In the genomic region with DNA sequence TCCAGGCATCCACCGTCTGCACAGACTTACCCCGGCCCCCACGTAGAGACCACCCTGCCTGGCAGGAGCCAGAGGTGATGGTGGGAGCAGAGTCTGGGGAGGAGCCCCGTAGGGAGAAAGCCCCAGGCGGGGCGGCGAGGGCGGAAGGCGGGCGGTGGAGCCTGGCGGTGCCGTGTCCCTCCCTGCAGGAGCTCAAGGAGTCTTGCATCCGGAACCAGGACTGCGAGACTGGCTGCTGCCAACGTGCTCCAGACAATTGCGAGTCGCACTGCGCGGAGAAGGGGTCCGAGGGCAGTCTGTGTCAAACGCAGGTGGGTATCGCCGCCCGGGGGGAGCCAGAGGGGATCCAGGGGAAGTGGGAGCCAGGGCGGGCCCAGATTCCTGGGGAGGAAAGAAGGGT, we compare ENCODE assay signal across 24 cellular contexts. TPM values are rescaled to one million over a fixed set of nuclear protein-coding genes. Genes with fewer than 3 reads are reported as not detected.
DNase-seq lines count a peak whose midpoint lies in the region; ATAC-seq, FAIRE-seq and TF ChIP-seq lines count a peak whose summit lies in the region.
"Had no signal": no experiment of that assay in that cellular context is flagged by ENCODE, and none has a peak within 500 bp of the region (broad histone marks: within the 10 kb centered on the region; RNA-seq: fewer than 3 reads in every experiment).

No MANE protein-coding gene starts in this region.

- no peak for FAIRE-seq in astrocyte (lab: Jason Lieb, UNC)
- FAIRE-seq in HepG2 (lab: Jason Lieb, UNC) = no peak
- FAIRE-seq: G401.6, GM12878, urothelium cell line had no signal

- CTCF ChIA-PET in A673 (lab: Charles Lee) (no interaction called here), HepG2 (lab: Yijun Ruan, JAX; ENCODE audit: low intra/inter-chr PET ratio, low total read pairs) (no interaction called here)

- H3K27me3 ChIP-seq in A673 (replicated peaks; ENCODE audit: insufficient read depth, low read depth, low read length, poor library complexity) (peaks cover 35% of the 10 kb centered on the region), astrocyte (ENCODE audit: insufficient read depth, low read length) (peaks cover 30% of the 10 kb centered on the region), HepG2 (ENCODE audit: control insufficient read depth in 1 of 2, insufficient read depth in 2 of 2, low read length in 2 of 2) (0 out of 5 replicates have a peak, but pooled peaks cover 0 to 15% of the 10 kb centered on the region in 2 experiments)

- H3K9ac ChIP-seq in astrocyte (ENCODE audit: low read length) (no peak overlapping the region), HepG2 (ENCODE audit: insufficient read depth, low read depth, low read length) (no peak overlapping the region)

- TF ChIP-seq EP300 in HepG2 (IDR thresholded peaks at IDR 0.05; ENCODE audit: low read depth in 2 of 2, low read length in 2 of 2) (no peak), HepG2 (CRISPR knock-in tag; IDR thresholded peaks at IDR 0.05; ENCODE audit: borderline replicate concordance) (no peak)

- POLR2A ChIA-PET in A673 (lab: Charles Lee; ENCODE audit: low non-redundant PET) (no interaction called here), HepG2 (lab: Yijun Ruan, JAX) (interaction anchor here (0.5 kb wide), 1 partner anchor 272 kb away, joined by 3 read pairs; no protein-coding TSS in a partner anchor)

- H3K36me3 ChIP-seq in A673 (ENCODE audit: insufficient read depth, low read length, poor library complexity, severe bottlenecking) (no peaks in the 10 kb centered on the region), astrocyte (ENCODE audit: insufficient read depth, low read length) (no peaks in the 10 kb centered on the region), HepG2 (replicated peaks in 1 of 2; ENCODE audit: control insufficient read depth in 1 of 2, insufficient read depth in 2 of 2, low read length in 2 of 2) (no peaks in the 10 kb centered on the region)
- H3K36me3 ChIP-seq: esophagus squamous epithelium had no signal

- H3K27ac Mint-ChIP-seq in astrocyte (ENCODE audit: unreplicated experiment) = no peak overlapping the region
- H3K27ac Mint-ChIP-seq: activated naive CD8-positive, alpha-beta T cell; naive B cell; T-helper 17 cell had no signal

- H3K9me3 ChIP-seq in A673 (ENCODE audit: low read depth, low read length, poor library complexity, severe bottlenecking) (no peaks in the 10 kb centered on the region), astrocyte (ENCODE audit: insufficient read depth, low read depth, low read length) (no peaks in the 10 kb centered on the region), HepG2 (ENCODE audit: low read length) (no peaks in the 10 kb centered on the region)
- H3K9me3 ChIP-seq: esophagus squamous epithelium had no signal

- TF ChIP-seq CTCF in A673 (conservative IDR thresholded peaks at IDR 0.05; ENCODE audit: low read depth, low read length) (no peak), astrocyte (IDR thresholded peaks at IDR 0.05; ENCODE audit: insufficient read depth, low read depth, low read length) (no peak), HepG2 (CRISPR knock-in tag; IDR thresholded peaks at IDR 0.05) (no peak)

- H3K9me3 Mint-ChIP-seq in astrocyte (ENCODE audit: unreplicated experiment) = peaks cover 4% of the 10 kb centered on the region
- H3K9me3 Mint-ChIP-seq: naive B cell had no signal

- 68% methylated on average over 25 of the region's 25 CpGs for WGBS in HepG2 (ENCODE audit: low lambda C conversion rate)

- TF ChIP-seq RAD21 in HepG2 (CRISPR knock-in tag; IDR thresholded peaks at IDR 0.05) = no peak

- no peaks in the 10 kb centered on the region for H3K36me3 Mint-ChIP-seq in astrocyte (ENCODE audit: low read depth, unreplicated experiment)
- H3K36me3 Mint-ChIP-seq: activated naive CD8-positive, alpha-beta T cell; naive B cell had no signal

- peak; percentile 35 for DNase-seq in A673 (ENCODE audit: low spot score)
- peak; percentile 69 for DNase-seq in ELF-1 (ENCODE audit: low read depth, low spot score)
- DNase-seq in astrocyte (ENCODE audit: low read depth) = no peak
- no peak for DNase-seq in HepG2 (ENCODE audit: low spot score)
- no peak for DNase-seq in NCI-H524 treated with DMSO at 0.1 percent for 48 hours (lab: John Stamatoyannopoulos, UW)
- no peak for DNase-seq in GOT3 (lab: John Stamatoyannopoulos, UW)
- DNase-seq: activated CD4-positive, CD25-positive, alpha-beta regulatory T cell; esophagus squamous epithelium; glutamatergic neuron; naive B cell; NCI-H187 treated with DMSO at 0.1 percent for 48 hours; NCI-H510A treated with DMSO at 0.1 percent for 48 hours; SHP77 treated with DMSO at 0.1 percent for 48 hours; stimulated activated CD4-positive, alpha-beta T cell treated with anti-CD3 and anti-CD28 coated beads, Interleukin-4, amount 100 ng/mL, for 1 hour; T-helper 17 cell had no signal

- H3K27ac ChIP-seq in A673 (ENCODE audit: low read depth, low read length, poor library complexity, severe bottlenecking) = no peak overlapping the region
- H3K27ac ChIP-seq in astrocyte (ENCODE audit: low read depth, low read length) = no peak overlapping the region
- no peak overlapping the region for H3K27ac ChIP-seq in HepG2 (ENCODE audit: extremely low read length, insufficient read depth, low read length)
- H3K27ac ChIP-seq: dorsolateral prefrontal cortex, esophagus squamous epithelium, skin epidermis had no signal

- intact Hi-C loops in A673 (cut with micrococcal nuclease; ENCODE audit: unreplicated experiment) (no loop called here), HepG2 (cut with micrococcal nuclease; ENCODE audit: unreplicated experiment) (no loop called here)

- H3K4me3 ChIP-seq in A673 (ENCODE audit: low read depth, low read length, poor library complexity, severe bottlenecking) = no peak overlapping the region
- no peak overlapping the region for H3K4me3 ChIP-seq in astrocyte (ENCODE audit: insufficient read depth, low read depth, low read length)
- no peak overlapping the region for H3K4me3 ChIP-seq in HepG2 (replicated peaks in 1 of 3; ENCODE audit: insufficient read depth in 1 of 3, low read depth in 2 of 3, low read length in 3 of 3)
- H3K4me3 ChIP-seq: GM12878, lung, skin epidermis had no signal

- H3K4me1 ChIP-seq in A673 (ENCODE audit: insufficient read depth, low read length, poor library complexity, severe bottlenecking) (no peaks in the 10 kb centered on the region), astrocyte (ENCODE audit: insufficient read depth, low read length) (no peaks in the 10 kb centered on the region), HepG2 (ENCODE audit: insufficient read depth, low read length) (peaks cover 18% of the 10 kb centered on the region)

- H3K4me2 ChIP-seq in astrocyte (ENCODE audit: low read length) (peak overlapping the region; percentile 22), HepG2 (ENCODE audit: low read depth, low read length) (no peak overlapping the region)

- H3K79me2 ChIP-seq in astrocyte (ENCODE audit: insufficient read depth, low read length) = no peaks in the 10 kb centered on the region
- H3K79me2 ChIP-seq in HepG2 (ENCODE audit: insufficient read depth, low read length) = no peaks in the 10 kb centered on the region

- no peaks in the 10 kb centered on the region for H3K4me1 Mint-ChIP-seq in astrocyte (ENCODE audit: low read depth, unreplicated experiment)
- H3K4me1 Mint-ChIP-seq: naive B cell, T-helper 17 cell had no signal

- no TSS peak for BruUV-seq in A673 (replicated peaks; lab: Mats Ljungman, UMichigan)
- no TSS peak for BruUV-seq in HepG2 (replicated peaks; lab: Mats Ljungman, UMichigan)

- H4K20me1 ChIP-seq in astrocyte (ENCODE audit: insufficient read depth, low read length) (no peaks in the 10 kb centered on the region), HepG2 (ENCODE audit: insufficient read depth, low read length) (no peaks in the 10 kb centered on the region)

- peaks cover 41% of the 10 kb centered on the region for H3K27me3 Mint-ChIP-seq in astrocyte (ENCODE audit: low read depth, unreplicated experiment)

- no peak overlapping the region for H3K4me3 Mint-ChIP-seq in astrocyte (ENCODE audit: unreplicated experiment)
- H3K4me3 Mint-ChIP-seq: activated naive CD8-positive, alpha-beta T cell; T-helper 17 cell had no signal

- in situ Hi-C loops in HepG2 (cut with HindIII; ENCODE audit: extremely low pct_ligation_motif_present, low pct_unique_long_range_greater_than_20kb) = no loop called here

- no peak for ATAC-seq in HepG2
- ATAC-seq in GM21825 (IDR thresholded peaks at IDR 0.05; ENCODE audit: unreplicated experiment) = no peak
- no peak for ATAC-seq in GM21381 (IDR thresholded peaks at IDR 0.05; ENCODE audit: unreplicated experiment)
- ATAC-seq: GM12878, T-helper 17 cell had no signal

- H2AFZ ChIP-seq in astrocyte (ENCODE audit: low read depth, low read length) (peak overlapping the region; percentile 18), HepG2 (ENCODE audit: low read length) (no peak overlapping the region)

- TF ChIP-seq POLR2A in HepG2 (IDR thresholded peaks at IDR 0.05; ENCODE audit: insufficient read depth in 1 of 2, low read depth in 2 of 2, low read length in 2 of 2) = no peak

RNA-seq across cellular contexts. Expression of a gene that starts 6.0 kb away (rescaled TPM):
- total RNA-seq in A673 (2021) (not detected in 2 replicates), astrocyte (not detected in 2 replicates), HepG2 (2016; rRNA removed; fragmentation: Illumina TruSeq; extraction: Trizol) (not detected in 2 replicates)
- not detected in 2 replicates for total RNA-seq in HepG2 (2016; cell fraction: cytosol; rRNA removed; fragmentation: Illumina TruSeq; extraction: Trizol; ENCODE audit: low read depth)
- not detected in 2 replicates for total RNA-seq in HepG2 (2016; cell fraction: insoluble cytoplasmic fraction; rRNA removed; fragmentation: Illumina TruSeq; extraction: Trizol)
- total RNA-seq in HepG2 (2016; cell fraction: membrane; rRNA removed; fragmentation: Illumina TruSeq; extraction: Trizol) = not detected in 2 replicates
- total RNA-seq in HepG2 (2016; cell fraction: nucleus; rRNA removed; fragmentation: Illumina TruSeq; extraction: Trizol) = not detected in 2 replicates
- polyA plus RNA-seq in HepG2 (2011; rRNA removed) = not detected in 2 replicates
- polyA plus RNA-seq in HepG2 (2011; cell fraction: cytosol; rRNA removed) = not detected in 2 replicates
- polyA plus RNA-seq in HepG2 (2011; cell fraction: nucleus; rRNA removed) = not detected in 2 replicates
- not detected in 2 replicates for polyA plus RNA-seq in HepG2 (2012)
- not detected in 2 replicates for polyA plus RNA-seq in HepG2 (2016; cell fraction: cytosol; fragmentation: Illumina TruSeq; extraction: Trizol; ENCODE audit: low read depth)
- polyA plus RNA-seq in HepG2 (2016; cell fraction: insoluble cytoplasmic fraction; fragmentation: Illumina TruSeq; extraction: Trizol; ENCODE audit: low read depth) = not detected in 2 replicates
- not detected in 2 replicates for polyA plus RNA-seq in HepG2 (2016; cell fraction: membrane; fragmentation: Illumina TruSeq; extraction: Trizol; ENCODE audit: low read depth)
- polyA plus RNA-seq in HepG2 (2016; cell fraction: nucleus; fragmentation: Illumina TruSeq; extraction: Trizol; ENCODE audit: insufficient read depth, low read depth) = not detected in 2 replicates
- not detected in 2 replicates for polyA minus RNA-seq in HepG2 (2011; rRNA and poly(A)+ RNA removed; ENCODE audit: low replicate concordance)
- not detected in 2 replicates for polyA minus RNA-seq in HepG2 (2011; cell fraction: cytosol; rRNA and poly(A)+ RNA removed)
- not detected in 2 replicates for polyA minus RNA-seq in HepG2 (2011; cell fraction: nucleus; rRNA and poly(A)+ RNA removed)
- total RNA-seq: esophagus squamous epithelium, GM12878, lung, T-helper 17 cell had no signal
- polyA plus RNA-seq: GM12878, lung had no signal

RNA-seq across cellular contexts. Expression of a gene that starts 10.3 kb away (rescaled TPM):
- not detected in 2 replicates for total RNA-seq in A673 (2021)
- not detected in 2 replicates for total RNA-seq in astrocyte
- total RNA-seq in HepG2 (2016; rRNA removed; fragmentation: Illumina TruSeq; extraction: Trizol) = not detected in 2 replicates
- total RNA-seq in HepG2 (2016; cell fraction: cytosol; rRNA removed; fragmentation: Illumina TruSeq; extraction: Trizol; ENCODE audit: low read depth) = not detected in 2 replicates
- total RNA-seq in HepG2 (2016; cell fraction: insoluble cytoplasmic fraction; rRNA removed; fragmentation: Illumina TruSeq; extraction: Trizol) = not detected in 2 replicates
- total RNA-seq in HepG2 (2016; cell fraction: membrane; rRNA removed; fragmentation: Illumina TruSeq; extraction: Trizol) = not detected in 2 replicates
- total RNA-seq in HepG2 (2016; cell fraction: nucleus; rRNA removed; fragmentation: Illumina TruSeq; extraction: Trizol) = not detected in 2 replicates
- polyA plus RNA-seq in HepG2 (2011; rRNA removed) = 0.20 TPM in 1 of 2 replicates, not detected in the other
- not detected in 2 replicates for polyA plus RNA-seq in HepG2 (2011; cell fraction: cytosol; rRNA removed)
- polyA plus RNA-seq in HepG2 (2011; cell fraction: nucleus; rRNA removed) = not detected in 2 replicates
- not detected in 2 replicates for polyA plus RNA-seq in HepG2 (2012)
- not detected in 2 replicates for polyA plus RNA-seq in HepG2 (2016; cell fraction: cytosol; fragmentation: Illumina TruSeq; extraction: Trizol; ENCODE audit: low read depth)
- not detected in 2 replicates for polyA plus RNA-seq in HepG2 (2016; cell fraction: insoluble cytoplasmic fraction; fragmentation: Illumina TruSeq; extraction: Trizol; ENCODE audit: low read depth)
- not detected in 2 replicates for polyA plus RNA-seq in HepG2 (2016; cell fraction: membrane; fragmentation: Illumina TruSeq; extraction: Trizol; ENCODE audit: low read depth)
- not detected in 2 replicates for polyA plus RNA-seq in HepG2 (2016; cell fraction: nucleus; fragmentation: Illumina TruSeq; extraction: Trizol; ENCODE audit: insufficient read depth, low read depth)
- not detected in 2 replicates for polyA minus RNA-seq in HepG2 (2011; rRNA and poly(A)+ RNA removed; ENCODE audit: low replicate concordance)
- polyA minus RNA-seq in HepG2 (2011; cell fraction: cytosol; rRNA and poly(A)+ RNA removed) = not detected in 2 replicates
- polyA minus RNA-seq in HepG2 (2011; cell fraction: nucleus; rRNA and poly(A)+ RNA removed) = not detected in 2 replicates
- total RNA-seq: esophagus squamous epithelium, T-helper 17 cell had no signal
- polyA plus RNA-seq: GM12878 had no signal

RNA-seq across cellular contexts. Expression of a gene that starts 10.4 kb away (rescaled TPM):
- total RNA-seq in A673 (2021) (not detected in 2 replicates), astrocyte (not detected in 2 replicates), HepG2 (2016; rRNA removed; fragmentation: Illumina TruSeq; extraction: Trizol) (not detected in 2 replicates)
- not detected in 2 replicates for total RNA-seq in HepG2 (2016; cell fraction: cytosol; rRNA removed; fragmentation: Illumina TruSeq; extraction: Trizol; ENCODE audit: low read depth)
- not detected in 2 replicates for total RNA-seq in HepG2 (2016; cell fraction: insoluble cytoplasmic fraction; rRNA removed; fragmentation: Illumina TruSeq; extraction: Trizol)
- total RNA-seq in HepG2 (2016; cell fraction: membrane; rRNA removed; fragmentation: Illumina TruSeq; extraction: Trizol) = not detected in 2 replicates
- not detected in 2 replicates for total RNA-seq in HepG2 (2016; cell fraction: nucleus; rRNA removed; fragmentation: Illumina TruSeq; extraction: Trizol)
- polyA plus RNA-seq in HepG2 (2011; rRNA removed) = not detected in 2 replicates
- not detected in 2 replicates for polyA plus RNA-seq in HepG2 (2011; cell fraction: cytosol; rRNA removed)
- not detected in 2 replicates for polyA plus RNA-seq in HepG2 (2011; cell fraction: nucleus; rRNA removed)
- not detected in 2 replicates for polyA plus RNA-seq in HepG2 (2012)
- not detected in 2 replicates for polyA plus RNA-seq in HepG2 (2016; cell fraction: cytosol; fragmentation: Illumina TruSeq; extraction: Trizol; ENCODE audit: low read depth)
- polyA plus RNA-seq in HepG2 (2016; cell fraction: insoluble cytoplasmic fraction; fragmentation: Illumina TruSeq; extraction: Trizol; ENCODE audit: low read depth) = not detected in 2 replicates
- polyA plus RNA-seq in HepG2 (2016; cell fraction: membrane; fragmentation: Illumina TruSeq; extraction: Trizol; ENCODE audit: low read depth) = not detected in 2 replicates
- not detected in 2 replicates for polyA plus RNA-seq in HepG2 (2016; cell fraction: nucleus; fragmentation: Illumina TruSeq; extraction: Trizol; ENCODE audit: insufficient read depth, low read depth)
- not detected in 2 replicates for polyA minus RNA-seq in HepG2 (2011; rRNA and poly(A)+ RNA removed; ENCODE audit: low replicate concordance)
- not detected in 2 replicates for polyA minus RNA-seq in HepG2 (2011; cell fraction: cytosol; rRNA and poly(A)+ RNA removed)
- polyA minus RNA-seq in HepG2 (2011; cell fraction: nucleus; rRNA and poly(A)+ RNA removed) = not detected in 2 replicates
- total RNA-seq: esophagus squamous epithelium, lung, T-helper 17 cell had no signal
- polyA plus RNA-seq: lung had no signal

RNA-seq across cellular contexts. Expression of a gene that starts 18.3 kb away (rescaled TPM):
- total RNA-seq in A673 (2021) = not detected in 2 replicates
- not detected in 2 replicates for total RNA-seq in astrocyte
- not detected in 2 replicates for total RNA-seq in HepG2 (2016; rRNA removed; fragmentation: Illumina TruSeq; extraction: Trizol)
- total RNA-seq in HepG2 (2016; cell fraction: cytosol; rRNA removed; fragmentation: Illumina TruSeq; extraction: Trizol; ENCODE audit: low read depth) = not detected in 2 replicates
- total RNA-seq in HepG2 (2016; cell fraction: insoluble cytoplasmic fraction; rRNA removed; fragmentation: Illumina TruSeq; extraction: Trizol) = not detected in 2 replicates
- not detected in 2 replicates for total RNA-seq in HepG2 (2016; cell fraction: membrane; rRNA removed; fragmentation: Illumina TruSeq; extraction: Trizol)
- not detected in 2 replicates for total RNA-seq in HepG2 (2016; cell fraction: nucleus; rRNA removed; fragmentation: Illumina TruSeq; extraction: Trizol)
- 0.03 TPM in 1 of 2 replicates, not detected in the other for polyA plus RNA-seq in HepG2 (2011; rRNA removed)
- polyA plus RNA-seq in HepG2 (2011; cell fraction: cytosol; rRNA removed) = 0.07 TPM in 1 of 2 replicates, not detected in the other
- not detected in 2 replicates for polyA plus RNA-seq in HepG2 (2011; cell fraction: nucleus; rRNA removed)
- polyA plus RNA-seq in HepG2 (2012) = not detected in 2 replicates
- polyA plus RNA-seq in HepG2 (2016; cell fraction: cytosol; fragmentation: Illumina TruSeq; extraction: Trizol; ENCODE audit: low read depth) = not detected in 2 replicates
- polyA plus RNA-seq in HepG2 (2016; cell fraction: insoluble cytoplasmic fraction; fragmentation: Illumina TruSeq; extraction: Trizol; ENCODE audit: low read depth) = not detected in 2 replicates
- polyA plus RNA-seq in HepG2 (2016; cell fraction: membrane; fragmentation: Illumina TruSeq; extraction: Trizol; ENCODE audit: low read depth) = not detected in 2 replicates
- not detected in 2 replicates for polyA plus RNA-seq in HepG2 (2016; cell fraction: nucleus; fragmentation: Illumina TruSeq; extraction: Trizol; ENCODE audit: insufficient read depth, low read depth)
- 0.44 and 1.1 TPM in 2 replicates for polyA minus RNA-seq in HepG2 (2011; rRNA and poly(A)+ RNA removed; ENCODE audit: low replicate concordance)
- not detected in 2 replicates for polyA minus RNA-seq in HepG2 (2011; cell fraction: cytosol; rRNA and poly(A)+ RNA removed)
- 0.50 TPM in 1 of 2 replicates, not detected in the other for polyA minus RNA-seq in HepG2 (2011; cell fraction: nucleus; rRNA and poly(A)+ RNA removed)
- total RNA-seq: esophagus squamous epithelium, lung, T-helper 17 cell had no signal
- polyA plus RNA-seq: GM12878, lung had no signal

RNA-seq across cellular contexts. Expression of a gene that starts 50.0 kb away (rescaled TPM):
- total RNA-seq in A673 (2021) (0.74 and 1.0 TPM in 2 replicates), astrocyte (0.25 TPM in 1 of 2 replicates, not detected in the other), HepG2 (2016; rRNA removed; fragmentation: Illumina TruSeq; extraction: Trizol) (not detected in 2 replicates)
- total RNA-seq in HepG2 (2016; cell fraction: cytosol; rRNA removed; fragmentation: Illumina TruSeq; extraction: Trizol; ENCODE audit: low read depth) = not detected in 2 replicates
- total RNA-seq in HepG2 (2016; cell fraction: insoluble cytoplasmic fraction; rRNA removed; fragmentation: Illumina TruSeq; extraction: Trizol) = 0.17 TPM in 1 of 2 replicates, not detected in the other
- total RNA-seq in HepG2 (2016; cell fraction: membrane; rRNA removed; fragmentation: Illumina TruSeq; extraction: Trizol) = not detected in 2 replicates
- not detected in 2 replicates for total RNA-seq in HepG2 (2016; cell fraction: nucleus; rRNA removed; fragmentation: Illumina TruSeq; extraction: Trizol)
- 1.3 and 1.4 TPM in 2 replicates for polyA plus RNA-seq in HepG2 (2011; rRNA removed)
- 0.71 and 1.0 TPM in 2 replicates for polyA plus RNA-seq in HepG2 (2011; cell fraction: cytosol; rRNA removed)
- 4.4 and 4.7 TPM in 2 replicates for polyA plus RNA-seq in HepG2 (2011; cell fraction: nucleus; rRNA removed)
- polyA plus RNA-seq in HepG2 (2012) = 0.15 and 0.76 TPM in 2 replicates
- polyA plus RNA-seq in HepG2 (2016; cell fraction: cytosol; fragmentation: Illumina TruSeq; extraction: Trizol; ENCODE audit: low read depth) = 0.15 TPM in 1 of 2 replicates, not detected in the other
- polyA plus RNA-seq in HepG2 (2016; cell fraction: insoluble cytoplasmic fraction; fragmentation: Illumina TruSeq; extraction: Trizol; ENCODE audit: low read depth) = not detected in 2 replicates
- polyA plus RNA-seq in HepG2 (2016; cell fraction: membrane; fragmentation: Illumina TruSeq; extraction: Trizol; ENCODE audit: low read depth) = not detected in 2 replicates
- 0.47 TPM in 1 of 2 replicates, not detected in the other for polyA plus RNA-seq in HepG2 (2016; cell fraction: nucleus; fragmentation: Illumina TruSeq; extraction: Trizol; ENCODE audit: insufficient read depth, low read depth)
- 0.21 and 0.38 TPM in 2 replicates for polyA minus RNA-seq in HepG2 (2011; rRNA and poly(A)+ RNA removed; ENCODE audit: low replicate concordance)
- not detected in 2 replicates for polyA minus RNA-seq in HepG2 (2011; cell fraction: cytosol; rRNA and poly(A)+ RNA removed)
- polyA minus RNA-seq in HepG2 (2011; cell fraction: nucleus; rRNA and poly(A)+ RNA removed) = 1.2 TPM in 1 of 2 replicates, not detected in the other

Comparison
In these comparisons a context has a peak if more than half of its experiments do, and no peak if none do; other contexts are left out.
1. DNase-seq: peak in A673 (single experiment) and ELF-1 (single experiment); none in astrocyte (single experiment), HepG2 (single experiment), NCI-H524 treated with DMSO at 0.1 percent for 48 hours (single experiment) and GOT3 (single experiment).